1 cellular context compared by ENCODE assay signal in the genomic region with DNA sequence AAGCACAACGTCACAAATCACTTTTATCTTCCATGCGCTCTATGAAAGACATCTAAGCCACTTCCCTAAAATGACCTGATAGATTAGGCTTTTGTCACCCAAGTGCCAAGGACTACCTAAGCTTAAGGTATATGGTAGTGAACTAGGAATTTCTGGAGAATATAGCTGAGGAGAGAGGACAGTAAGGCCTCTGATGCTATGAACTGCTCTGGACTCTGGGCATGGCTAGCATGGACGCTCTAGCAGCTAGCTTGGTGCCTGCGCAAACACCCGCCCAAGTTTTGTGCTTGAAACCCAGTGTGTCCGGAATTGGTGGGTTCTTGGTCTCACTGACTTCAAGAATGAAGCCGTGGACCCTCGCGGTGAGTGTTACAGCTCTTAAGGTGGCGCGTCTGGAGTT.
TF ChIP-seq lines count a peak whose summit lies in the region.

No MANE protein-coding gene starts in this region.

TF ChIP-seq in GM23338, 12 proteins besides CTCF, POLR2A, EP300 and RAD21 (continued from another document):
- TF ChIP-seq, protein P1, sequence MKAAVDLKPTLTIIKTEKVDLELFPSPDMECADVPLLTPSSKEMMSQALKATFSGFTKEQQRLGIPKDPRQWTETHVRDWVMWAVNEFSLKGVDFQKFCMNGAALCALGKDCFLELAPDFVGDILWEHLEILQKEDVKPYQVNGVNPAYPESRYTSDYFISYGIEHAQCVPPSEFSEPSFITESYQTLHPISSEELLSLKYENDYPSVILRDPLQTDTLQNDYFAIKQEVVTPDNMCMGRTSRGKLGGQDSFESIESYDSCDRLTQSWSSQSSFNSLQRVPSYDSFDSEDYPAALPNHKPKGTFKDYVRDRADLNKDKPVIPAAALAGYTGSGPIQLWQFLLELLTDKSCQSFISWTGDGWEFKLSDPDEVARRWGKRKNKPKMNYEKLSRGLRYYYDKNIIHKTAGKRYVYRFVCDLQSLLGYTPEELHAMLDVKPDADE (IDR thresholded peaks at IDR 0.05), result no peak
- TF ChIP-seq ZNF331 (CRISPR knock-in tag; IDR thresholded peaks at IDR 0.05; ENCODE audit: low read depth) (no peak), STAT1 (IDR thresholded peaks at IDR 0.05; ENCODE audit: unreplicated experiment) (no peak), EZH2 (IDR thresholded peaks at IDR 0.05; ENCODE audit: low read depth, unreplicated experiment) (no peak), ZNF114 (CRISPR knock-in tag; IDR thresholded peaks at IDR 0.05) (no peak), EZH2phosphoT487 (IDR thresholded peaks at IDR 0.05; ENCODE audit: unreplicated experiment) (no peak), POLR2AphosphoS5 (IDR thresholded peaks at IDR 0.05; ENCODE audit: low read depth) (no peak)
